22 cellular contexts compared by ENCODE assay signal in the genomic region with DNA sequence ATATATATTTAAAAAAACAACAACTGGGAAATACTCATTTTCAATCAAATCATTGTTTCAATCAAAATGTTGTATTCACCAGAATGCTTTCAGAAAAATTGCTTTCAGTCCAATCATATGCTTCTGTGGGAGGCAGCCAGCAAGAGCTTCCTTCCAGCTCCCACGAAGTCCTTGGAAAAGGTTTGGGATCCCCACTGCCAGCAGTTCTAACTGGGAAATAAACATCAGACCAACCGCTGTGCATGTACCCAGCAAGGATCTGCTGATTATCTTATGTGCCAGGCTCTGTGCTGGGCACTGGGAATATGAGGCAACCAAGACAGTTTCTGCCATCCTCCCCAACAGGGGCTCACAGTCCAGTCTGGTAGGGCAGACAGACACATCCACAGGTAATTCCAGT. TPM values are rescaled to one million over a fixed set of nuclear protein-coding genes. Genes with fewer than 3 reads are reported as not detected.
A peak's percentile ranks its signal among the peaks of the same experiment; 100 is the strongest.
DNase-seq lines count a peak whose midpoint lies in the region; ATAC-seq lines count a peak whose summit lies in the region.
"Had no signal": no experiment of that assay in that cellular context is flagged by ENCODE, and none has a peak within 500 bp of the region (broad histone marks: within the 10 kb centered on the region; RNA-seq: fewer than 3 reads in every experiment).

No MANE protein-coding gene starts in this region.

- DNase-seq in Ammon's horn (ENCODE audit: low spot score) (peak; percentile 42), inferior parietal cortex (ENCODE audit: extremely low spot score) (peak; percentile 17), sciatic nerve (ENCODE audit: low spot score) (no peak), Right ventricle myocardium inferior (ENCODE audit: missing footprints) (no peak)
- DNase-seq: 8988T; ACHN; Calu3; DMS79 treated with DMSO at 0.1 percent for 48 hours; NCI-H1092 treated with DMSO at 0.1 percent for 48 hours; NCI-H1436 treated with DMSO at 0.1 percent for 48 hours; NCI-H187 treated with DMSO at 0.1 percent for 48 hours; NCI-H2107; NCI-H524; NCI-H748 treated with DMSO at 0.1 percent for 48 hours; NK-92 treated with Interleukin-12 subunit alpha and Interleukin-12 subunit beta, amount 100 ng/mL, for 24 hours; PC-9; Right ventricle myocardium superior had no signal

- peak overlapping the region; percentile 72 for H3K27ac ChIP-seq in cingulate gyrus (ENCODE audit: low read depth, low read length)
- H3K27ac ChIP-seq: PC-9, SJSA1 had no signal

- ATAC-seq in sciatic nerve: peak; percentile 34
- no peak for ATAC-seq in Right ventricle myocardium inferior
- no peak for ATAC-seq in GM21786 (IDR thresholded peaks at IDR 0.05; ENCODE audit: unreplicated experiment)
- ATAC-seq in HG03175 (IDR thresholded peaks at IDR 0.05; ENCODE audit: unreplicated experiment): no peak

- intact Hi-C loops in sciatic nerve (cut with DNase I): loop anchor here (10.0 kb wide), 1 partner anchor 252 kb away; no protein-coding TSS in a partner anchor
- intact Hi-C loops in Right ventricle myocardium inferior (cut with DNase I): no loop called here

RNA-seq across cellular contexts. Expression of a gene that starts 10.8 kb away (rescaled TPM):
- total RNA-seq in sciatic nerve (745 TPM), Right ventricle myocardium inferior (811 TPM)

RNA-seq across cellular contexts. Expression of a gene that starts 52.5 kb away (rescaled TPM):
- total RNA-seq in sciatic nerve (96.6 TPM), Right ventricle myocardium inferior (18.3 TPM)
- total RNA-seq: RPMI7951, SJSA1 had no signal

Comparison
In these comparisons a context has a peak if more than half of its experiments do, and no peak if none do; other contexts are left out.
1. DNase-seq: peak in Ammon's horn (single experiment) and inferior parietal cortex (single experiment); none in sciatic nerve (single experiment) and Right ventricle myocardium inferior (single experiment).